ENCODE assay signal across 14 cellular contexts in the genomic region with DNA sequence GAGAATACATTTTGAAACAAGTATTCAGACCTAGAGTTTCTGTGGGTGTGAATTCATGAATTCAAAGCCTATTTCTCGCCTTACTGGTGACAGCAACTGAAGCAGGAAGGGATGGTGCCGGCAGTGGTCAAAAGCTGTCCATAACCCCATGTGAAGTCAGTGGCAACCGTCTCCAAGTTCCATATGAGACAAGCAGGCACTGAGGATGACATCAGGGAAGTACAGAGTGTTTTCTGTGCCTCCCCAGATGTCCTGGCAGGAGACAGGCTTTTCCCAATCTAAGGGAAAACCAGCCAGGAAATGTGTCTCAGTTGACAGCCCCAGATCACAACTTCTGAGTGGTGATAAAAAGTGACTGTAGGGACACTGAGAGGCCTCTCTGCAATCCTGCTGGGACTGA.
DNase-seq lines count a peak whose midpoint lies in the region; ATAC-seq and TF ChIP-seq lines count a peak whose summit lies in the region.
"Had no signal": no experiment of that assay in that cellular context is flagged by ENCODE, and none has a peak within 500 bp of the region (broad histone marks: within the 10 kb centered on the region; RNA-seq: fewer than 3 reads in every experiment).

No MANE protein-coding gene starts in this region.

- no peak for DNase-seq in CD4-positive, alpha-beta T cell
- DNase-seq in dorsolateral prefrontal cortex (peak in 5 of 10 donors; percentile 41 to 77 (median 55)), NCI-H2196 (lab: John Stamatoyannopoulos, UW; ENCODE audit: unreplicated experiment) (no peak), H4 (ENCODE audit: low spot score) (no peak), testis (no peak)
- no peak for DNase-seq in naive thymus-derived CD4-positive, alpha-beta T cell
- DNase-seq: dermis blood vessel endothelial cell; NCI-H2029 treated with DMSO at 0.1 percent for 48 hours; NCI-H82; stimulated activated CD4-positive, alpha-beta T cell treated with anti-CD3 and anti-CD28 coated beads, Interleukin-2, amount 100 ng/mL, for 24 hours had no signal

- TF ChIP-seq POLR2A in testis (IDR thresholded peaks at IDR 0.05), result no peak

- no peak overlapping the region for H3K4me3 Mint-ChIP-seq in CD4-positive, alpha-beta T cell
- H3K4me3 Mint-ChIP-seq in naive thymus-derived CD4-positive, alpha-beta T cell, result no peak overlapping the region
- H3K4me3 Mint-ChIP-seq: CD14-positive monocyte, mesothelial cell of epicardium had no signal

- no peaks in the 10 kb centered on the region for H3K27me3 Mint-ChIP-seq in CD4-positive, alpha-beta T cell
- no peaks in the 10 kb centered on the region for H3K27me3 Mint-ChIP-seq in naive thymus-derived CD4-positive, alpha-beta T cell

- H3K36me3 Mint-ChIP-seq in CD4-positive, alpha-beta T cell (ENCODE audit: low read depth), result peaks cover 68% of the 10 kb centered on the region
- H3K36me3 Mint-ChIP-seq in naive thymus-derived CD4-positive, alpha-beta T cell, result peaks cover 21 to 51% (median 42%) of the 10 kb centered on the region in 5 donors
- H3K36me3 Mint-ChIP-seq: CD14-positive monocyte, mesothelial cell of epicardium had no signal

- H3K9me3 ChIP-seq in CD4-positive, alpha-beta T cell (ENCODE audit: control insufficient read depth, low read length), result no peaks in the 10 kb centered on the region
- no peaks in the 10 kb centered on the region for H3K9me3 ChIP-seq in naive thymus-derived CD4-positive, alpha-beta T cell (ENCODE audit: control insufficient read depth in 2 of 3, low read length in 3 of 3)
- H3K9me3 ChIP-seq in testis, result no peaks in the 10 kb centered on the region

- H3K9me3 Mint-ChIP-seq in CD4-positive, alpha-beta T cell, result no peaks in the 10 kb centered on the region
- H3K9me3 Mint-ChIP-seq in naive thymus-derived CD4-positive, alpha-beta T cell, result peaks cover 0 to 4% (median 0%) of the 10 kb centered on the region in 11 donors

- H3K4me1 Mint-ChIP-seq in CD4-positive, alpha-beta T cell (ENCODE audit: low read depth), result peaks cover 91% of the 10 kb centered on the region
- peaks cover 50 to 99% (median 91%) of the 10 kb centered on the region in 7 donors for H3K4me1 Mint-ChIP-seq in naive thymus-derived CD4-positive, alpha-beta T cell

- H3K4me3 ChIP-seq in dorsolateral prefrontal cortex (peak overlapping the region in 23 of 59 donors; percentile 0 to 40 (median 12)), testis (no peak overlapping the region)
- no peak overlapping the region for H3K4me3 ChIP-seq in naive thymus-derived CD4-positive, alpha-beta T cell (ENCODE audit: low read length)

- H3K27ac ChIP-seq in CD4-positive, alpha-beta T cell (ENCODE audit: low read depth, low read length), result no peak overlapping the region
- H3K27ac ChIP-seq in dorsolateral prefrontal cortex, result peak overlapping the region in 58 of 59 donors; percentile 26 to 89 (median 67)
- H3K27ac ChIP-seq in naive thymus-derived CD4-positive, alpha-beta T cell (ENCODE audit: low read depth, low read length), result peak overlapping the region; percentile 46
- H3K27ac ChIP-seq in testis, result no peak overlapping the region

- CTCF ChIA-PET in CD4-positive, alpha-beta T cell (lab: Charles Lee), result interaction anchor here (0.6 kb wide), 1 partner anchor 614 kb away, joined by 3 read pairs; no protein-coding TSS in a partner anchor
- CTCF ChIA-PET in naive thymus-derived CD4-positive, alpha-beta T cell (lab: Charles Lee), result no interaction called here

- POLR2A ChIA-PET in CD4-positive, alpha-beta T cell (lab: Charles Lee), result interaction anchor here (0.8 to 9.7 kb wide), 4 partner anchors 11 to 49 kb away, joined by 3 to 137 read pairs (median 3); no protein-coding TSS in a partner anchor
- POLR2A ChIA-PET in naive thymus-derived CD4-positive, alpha-beta T cell (lab: Charles Lee), result interaction anchor here (0.7 to 1.0 kb wide), 2 partner anchors 21 to 25 kb away, joined by 3 read pairs; no protein-coding TSS in a partner anchor

- 86 to 97% methylated on average over 3 of the region's 3 CpGs for WGBS in testis, 2 donors

- intact Hi-C loops in CD4-positive, alpha-beta T cell (cut with DNase I, micrococcal nuclease), result no loop called here
- intact Hi-C loops in dorsolateral prefrontal cortex (cut with DNase I), result no loop called here
- intact Hi-C loops in naive thymus-derived CD4-positive, alpha-beta T cell (cut with micrococcal nuclease), result no loop called here
- intact Hi-C loops in testis (cut with DNase I; ENCODE audit: low total_unique reads), result loop anchor here (10.0 kb wide), 1 partner anchor 66 kb away; the partner anchor contains the start of gene HIVEP2

- H3K4me1 ChIP-seq in naive thymus-derived CD4-positive, alpha-beta T cell (ENCODE audit: control insufficient read depth in 2 of 2, insufficient read depth in 2 of 2, low read length in 2 of 2), result peaks cover 28 to 41% of the 10 kb centered on the region in 2 donors
- H3K4me1 ChIP-seq in testis, result no peaks in the 10 kb centered on the region

- H3K36me3 ChIP-seq in naive thymus-derived CD4-positive, alpha-beta T cell (ENCODE audit: control insufficient read depth in 2 of 3, insufficient read depth in 3 of 3, low read length in 3 of 3), result no peaks in the 10 kb centered on the region
- no peaks in the 10 kb centered on the region for H3K36me3 ChIP-seq in testis (ENCODE audit: low read depth, missing control alignments)

- no peak for ATAC-seq in CD4-positive, alpha-beta T cell (ENCODE audit: poor library complexity)
- ATAC-seq in GM21381 (IDR thresholded peaks at IDR 0.05; ENCODE audit: unreplicated experiment), result peak; percentile 58
- no peak for ATAC-seq in naive thymus-derived CD4-positive, alpha-beta T cell

- H3K27ac Mint-ChIP-seq in CD4-positive, alpha-beta T cell, result peak overlapping the region; percentile 67
- H3K27ac Mint-ChIP-seq in naive thymus-derived CD4-positive, alpha-beta T cell, result peak overlapping the region in 7 of 9 donors; percentile 26 to 79 (median 71)
- H3K27ac Mint-ChIP-seq: CD14-positive monocyte, mesothelial cell of epicardium, progenitor cell of endocrine pancreas had no signal

- TF ChIP-seq CTCF in CD4-positive, alpha-beta T cell (IDR thresholded peaks at IDR 0.05), result no peak
- TF ChIP-seq CTCF in dorsolateral prefrontal cortex (IDR thresholded peaks at IDR 0.05 in 54 of 56, conservative IDR thresholded peaks at IDR 0.05 in 2 of 56; ENCODE audit: low read depth in 1 of 56, partially characterized antibody in 56 of 56) (no peak), testis (IDR thresholded peaks at IDR 0.05) (no peak)

- no peaks in the 10 kb centered on the region for H3K27me3 ChIP-seq in CD4-positive, alpha-beta T cell (ENCODE audit: control insufficient read depth, insufficient read depth, low read length)
- H3K27me3 ChIP-seq in dorsolateral prefrontal cortex, result no peaks in the 10 kb centered on the region
- H3K27me3 ChIP-seq in naive thymus-derived CD4-positive, alpha-beta T cell (ENCODE audit: control insufficient read depth in 2 of 2, insufficient read depth in 2 of 2, low read length in 2 of 2), result no peaks in the 10 kb centered on the region
- no peaks in the 10 kb centered on the region for H3K27me3 ChIP-seq in testis

Comparison
In these comparisons a context has a peak if more than half of its experiments do, and no peak if none do; other contexts are left out.
1. H3K27ac ChIP-seq: peak in dorsolateral prefrontal cortex (58 of 59) and naive thymus-derived CD4-positive, alpha-beta T cell (single experiment); none in CD4-positive, alpha-beta T cell (single experiment) and testis (0 of 2).